In genomic region chr18:62651276-62652031, GRCh38 we compare ENCODE assay signal across 14 cellular contexts.
A peak's percentile ranks its signal among the peaks of the same experiment; 100 is the strongest.
DNase-seq lines count a peak whose midpoint lies in the region; ATAC-seq and TF ChIP-seq lines count a peak whose summit lies in the region.
"Had no signal": no experiment of that assay in that cellular context is flagged by ENCODE, and none has a peak within 500 bp of the region (broad histone marks: within the 10 kb centered on the region; RNA-seq: fewer than 3 reads in every experiment).

No MANE protein-coding gene starts in this region.

- no peak overlapping the region for H3K4me3 Mint-ChIP-seq in neural crest cell

- peak overlapping the region; percentile 6; the same call in 1 of the 2 replicates for H3K27ac ChIP-seq in Karpas-422 (ENCODE audit: low read length)
- H3K27ac ChIP-seq: 22Rv1 had no signal

- H3K27ac Mint-ChIP-seq in neural crest cell (ENCODE audit: unreplicated experiment), result peak overlapping the region; percentile 19

- no peaks in the 10 kb centered on the region for H3K9me2 ChIP-seq in Karpas-422 (replicated peaks; ENCODE audit: insufficient read depth, low read length)
- H3K9me2 ChIP-seq: SK-N-SH had no signal

- peaks cover 14% of the 10 kb centered on the region for H3K4me1 ChIP-seq in Karpas-422 (ENCODE audit: low read length)

- no peaks in the 10 kb centered on the region for H3K36me3 Mint-ChIP-seq in neural crest cell (ENCODE audit: low read depth)

- H3K79me2 ChIP-seq in Karpas-422 (ENCODE audit: low read length), result no peaks in the 10 kb centered on the region

- peak; percentile 40 for DNase-seq in DMS79 treated with DMSO at 0.1 percent for 48 hours (lab: John Stamatoyannopoulos, UW)
- DNase-seq in DMS79 (lab: John Stamatoyannopoulos, UW), result no peak
- DNase-seq in Karpas-422, result no peak
- DNase-seq in neural crest cell (ENCODE audit: low read depth, low spot score), result no peak
- DNase-seq in mesenteric fat pad (ENCODE audit: low spot score), result no peak
- no peak for DNase-seq in cerebellum (ENCODE audit: low spot score)
- DNase-seq: activated CD4-positive, alpha-beta T cell treated with anti-CD3 and anti-CD28 coated beads, Interleukin-2, amount 50 U/mL, for 4 hours; effector memory CD4-positive, alpha-beta T cell; GOT3; NCI-H2171 treated with DMSO at 0.1 percent for 48 hours; SK-N-SH had no signal

- H3K4me3 ChIP-seq in Karpas-422 (ENCODE audit: low read length), result peak overlapping the region; percentile 50

- no peak for TF ChIP-seq CTCF in neural crest cell (conservative IDR thresholded peaks at IDR 0.05)

- no peaks in the 10 kb centered on the region for H3K27me3 ChIP-seq in Karpas-422 (ENCODE audit: low read length)

- H3K9me3 Mint-ChIP-seq in neural crest cell, result no peaks in the 10 kb centered on the region

- peaks cover 11% of the 10 kb centered on the region for H3K4me1 Mint-ChIP-seq in neural crest cell

- no peaks in the 10 kb centered on the region for H3K27me3 Mint-ChIP-seq in neural crest cell (ENCODE audit: low read depth)

- peak overlapping the region; percentile 60 for H3K4me2 ChIP-seq in Karpas-422 (ENCODE audit: low read depth, low read length, poor library complexity, severe bottlenecking)
- H3K4me2 ChIP-seq: SK-N-SH had no signal

- no peaks in the 10 kb centered on the region for H3K36me3 ChIP-seq in Karpas-422 (ENCODE audit: insufficient read depth, low read length)

- no peaks in the 10 kb centered on the region for H3K9me3 ChIP-seq in Karpas-422 (ENCODE audit: low read length)
- H3K9me3 ChIP-seq: SK-N-SH had no signal

- peak overlapping the region; percentile 84 for H2AFZ ChIP-seq in Karpas-422 (ENCODE audit: low read length)

- H4K20me1 ChIP-seq in Karpas-422 (ENCODE audit: insufficient read depth, low read depth, low read length), result no peaks in the 10 kb centered on the region

- ATAC-seq in GM21717 (IDR thresholded peaks at IDR 0.05; ENCODE audit: unreplicated experiment) (peak; percentile 44), HG03460 (IDR thresholded peaks at IDR 0.05; ENCODE audit: unreplicated experiment) (no peak)

- peak overlapping the region; percentile 42 for H3K9ac ChIP-seq in Karpas-422 (ENCODE audit: low read length)
- H3K9ac ChIP-seq: SK-N-SH had no signal
